In genomic region chr2:20483496-20483895, GRCh38 we compare ENCODE assay signal across 11 cellular contexts. TPM values are rescaled to one million over a fixed set of nuclear protein-coding genes. Genes with fewer than 3 reads are reported as not detected.
DNase-seq lines count a peak whose midpoint lies in the region; ATAC-seq and TF ChIP-seq lines count a peak whose summit lies in the region.
"Had no signal": no experiment of that assay in that cellular context is flagged by ENCODE, and none has a peak within 500 bp of the region (broad histone marks: within the 10 kb centered on the region; RNA-seq: fewer than 3 reads in every experiment).

No MANE protein-coding gene starts in this region.

- ATAC-seq in Right ventricle myocardium inferior (peak; percentile 69), left cardiac atrium (peak; percentile 29 to 53), GM21723 (IDR thresholded peaks at IDR 0.05; ENCODE audit: unreplicated experiment) (no peak), GM19324 (IDR thresholded peaks at IDR 0.05; ENCODE audit: low FRiP score, unreplicated experiment) (no peak)

- no peaks in the 10 kb centered on the region for H3K36me3 ChIP-seq in vagina

- in situ Hi-C loops in GM13977 (cut with MboI; ENCODE audit: low pct_unique_long_range_greater_than_20kb, low sequenced_read_pairs, unreplicated experiment), result no loop called here

- peak overlapping the region; percentile 89 for H3K27ac ChIP-seq in vagina

- no peak for TF ChIP-seq POLR2A in vagina (IDR thresholded peaks at IDR 0.05)

- no peaks in the 10 kb centered on the region for H3K27me3 ChIP-seq in vagina

- no peak overlapping the region for H3K4me3 ChIP-seq in vagina

- TF ChIP-seq CTCF in vagina (IDR thresholded peaks at IDR 0.05) (no peak), GM13977 (IDR thresholded peaks at IDR 0.05; ENCODE audit: extremely low read depth, insufficient read depth, missing control alignments) (no peak)

- DNase-seq in Right ventricle myocardium inferior (ENCODE audit: missing footprints) (no peak), cardiac septum (ENCODE audit: low spot score) (no peak), left cardiac atrium (peak; percentile 53), posterior cingulate gyrus (peak in 6 of 10 donors; percentile 24 to 83 (median 38)), vagina (ENCODE audit: extremely low spot score in 2 of 2) (peak; percentile 93 to 98), GM13977 (ENCODE audit: low spot score) (no peak)
- DNase-seq: activated CD4-positive, alpha-beta T cell treated with anti-CD3 and anti-CD28 coated beads for 1 hour; NCI-H2107; NK-92 treated with Interleukin-12 subunit alpha and Interleukin-12 subunit beta, amount 100 ng/mL, for 24 hours had no signal

- intact Hi-C loops in Right ventricle myocardium inferior (cut with DNase I) (no loop called here), cardiac septum (cut with DNase I) (no loop called here), left cardiac atrium (cut with DNase I) (no loop called here), posterior cingulate gyrus (cut with DNase I) (no loop called here), vagina (cut with DNase I) (no loop called here)

- no peaks in the 10 kb centered on the region for H3K9me3 ChIP-seq in vagina

- H3K4me1 ChIP-seq in vagina, result peaks cover 38% of the 10 kb centered on the region

RNA-seq across cellular contexts. Expression of gene RHOB, which starts 36.6 kb away (rescaled TPM):
- 208 TPM for total RNA-seq in Right ventricle myocardium inferior
- total RNA-seq in cardiac septum, result 98.4 TPM
- total RNA-seq in left cardiac atrium, result 100 to 1,000 TPM; 224 to 279 TPM
- total RNA-seq in vagina, result 1,771 TPM

Comparison
In these comparisons a context has a peak if more than half of its experiments do, and no peak if none do; other contexts are left out.
1. DNase-seq: peak in left cardiac atrium (single experiment), posterior cingulate gyrus (6 of 10) and vagina (2 of 2); none in Right ventricle myocardium inferior (single experiment), cardiac septum (single experiment) and GM13977 (single experiment).
2. ATAC-seq: peak in Right ventricle myocardium inferior (single experiment) and left cardiac atrium (2 of 2); none in GM21723 (single experiment) and GM19324 (single experiment).